Comparison of ENCODE assay signal across 8 cellular contexts in genomic region chr19:52453324-52454094, GRCh38. TPM values are rescaled to one million over a fixed set of nuclear protein-coding genes. Genes with fewer than 3 reads are reported as not detected.
DNase-seq lines count a peak whose midpoint lies in the region; ATAC-seq and TF ChIP-seq lines count a peak whose summit lies in the region.

TSS of gene ZNF578 (plus strand) at chr19:52453553. CDS start at chr19:52501846, 48,293 bp downstream.

- H3K27ac Mint-ChIP-seq in activated CD4-positive, alpha-beta memory T cell treated with anti-CD3 and anti-CD28 coated beads, Interleukin-2, amount 10 ng/mL, durations not matched to agents 7 days and 5 days = peak within 1 kb of the TSS; percentile 64

- H3K4me1 Mint-ChIP-seq in activated CD4-positive, alpha-beta memory T cell treated with anti-CD3 and anti-CD28 coated beads, Interleukin-2, amount 10 ng/mL, durations not matched to agents 7 days and 5 days = peaks cover 16% of the 10 kb centered on the region

- intact Hi-C loops in dorsolateral prefrontal cortex (cut with DNase I) = loop anchor here in 1 of 2 donors (5.0 kb wide), 1 partner anchor 56 kb away; the partner anchor contains the start of gene ZNF528

- H3K4me3 ChIP-seq in dorsolateral prefrontal cortex = peak within 1 kb of the TSS; percentile 29 to 83 (median 63)
- peak within 1 kb of the TSS; percentile 73 for H3K4me3 ChIP-seq in lung

- ATAC-seq in lung (ENCODE audit: insufficient read depth, low FRiP score) = peak; percentile 47
- no peak for ATAC-seq in HG02884 (IDR thresholded peaks at IDR 0.05; ENCODE audit: unreplicated experiment)
- ATAC-seq in GM21717 (IDR thresholded peaks at IDR 0.05; ENCODE audit: unreplicated experiment) = no peak
- ATAC-seq in GM18511 (IDR thresholded peaks at IDR 0.05; ENCODE audit: unreplicated experiment) = no peak

- CTCF ChIA-PET in activated CD4-positive, alpha-beta memory T cell treated with anti-CD3 and anti-CD28 coated beads, Interleukin-2, amount 10 ng/mL, durations not matched to agents 7 days and 5 days (lab: Charles Lee) = no interaction called here

- no peaks in the 10 kb centered on the region for H3K27me3 Mint-ChIP-seq in activated CD4-positive, alpha-beta memory T cell treated with anti-CD3 and anti-CD28 coated beads, Interleukin-2, amount 10 ng/mL, durations not matched to agents 7 days and 5 days

- H3K4me3 Mint-ChIP-seq in activated CD4-positive, alpha-beta memory T cell treated with anti-CD3 and anti-CD28 coated beads, Interleukin-2, amount 10 ng/mL, durations not matched to agents 7 days and 5 days = peak within 1 kb of the TSS; percentile 69

- peaks cover 7 to 24% of the 10 kb centered on the region in 2 donors for H3K36me3 ChIP-seq in lung (ENCODE audit: control insufficient read depth in 2 of 2, insufficient read depth in 2 of 2, low read length in 2 of 2)

- peaks cover 65% of the 10 kb centered on the region for H3K9me3 Mint-ChIP-seq in activated CD4-positive, alpha-beta memory T cell treated with anti-CD3 and anti-CD28 coated beads, Interleukin-2, amount 10 ng/mL, durations not matched to agents 7 days and 5 days

- H3K27ac ChIP-seq in dorsolateral prefrontal cortex (no peak within 1 kb of the TSS), lung (ENCODE audit: low read depth in 1 of 2, low read length in 1 of 2) (peak within 1 kb of the TSS in 1 of 2 donors; percentile 17)

- no peaks in the 10 kb centered on the region for H3K27me3 ChIP-seq in dorsolateral prefrontal cortex
- H3K27me3 ChIP-seq in lung (ENCODE audit: control insufficient read depth, insufficient read depth) = peaks cover 3% of the 10 kb centered on the region

- peak in 1 of 56 donors; percentile 7 for TF ChIP-seq CTCF in dorsolateral prefrontal cortex (IDR thresholded peaks at IDR 0.05 in 54 of 56, conservative IDR thresholded peaks at IDR 0.05 in 2 of 56; ENCODE audit: low read depth in 1 of 56, partially characterized antibody in 56 of 56)
- TF ChIP-seq CTCF in lung (IDR thresholded peaks at IDR 0.05; ENCODE audit: control extremely low read depth, extremely low read depth) = no peak

- peaks cover 2 to 4% of the 10 kb centered on the region in 2 donors for H3K4me1 ChIP-seq in lung (ENCODE audit: control insufficient read depth in 2 of 2, insufficient read depth in 2 of 2, low read length in 2 of 2)

- 2 to 4% methylated on average over 48 of the region's 48 CpGs for WGBS in lung, 2 donors

- POLR2A ChIA-PET in activated CD4-positive, alpha-beta memory T cell treated with anti-CD3 and anti-CD28 coated beads, Interleukin-2, amount 10 ng/mL, durations not matched to agents 7 days and 5 days (lab: Charles Lee) = no interaction called here

- H3K9me3 ChIP-seq in lung (ENCODE audit: control insufficient read depth in 2 of 2, insufficient read depth in 1 of 2, low read length in 1 of 2) = peaks cover 10 to 53% of the 10 kb centered on the region in 2 donors

- DNase-seq in LHCN-M2 (ENCODE audit: low read depth) = peak; percentile 86
- peak; percentile 76 for DNase-seq in activated CD4-positive, alpha-beta memory T cell treated with anti-CD3 and anti-CD28 coated beads, Interleukin-2, amount 10 ng/mL, durations not matched to agents 7 days and 5 days
- DNase-seq in dorsolateral prefrontal cortex = peak in 9 of 10 donors; percentile 35 to 78 (median 67)
- DNase-seq in lung (ENCODE audit: low spot score) = peak; percentile 75
- DNase-seq in stimulated activated CD4-positive, alpha-beta T cell treated with anti-CD3 and anti-CD28 coated beads, TNF-alpha, amount 100 ng/mL, for 4 hours (ENCODE audit: low read depth in 3 of 3) = peak; percentile 25 to 42 (median 38)

- peaks cover 51% of the 10 kb centered on the region for H3K36me3 Mint-ChIP-seq in activated CD4-positive, alpha-beta memory T cell treated with anti-CD3 and anti-CD28 coated beads, Interleukin-2, amount 10 ng/mL, durations not matched to agents 7 days and 5 days (ENCODE audit: low read depth)

RNA-seq across cellular contexts. Expression of gene ZNF578, which starts in this region (rescaled TPM):
- total RNA-seq in LHCN-M2 (2014; rRNA removed) (2.0 and 5.6 TPM in 2 replicates), dorsolateral prefrontal cortex (1 to 10 TPM; 1.8 to 7.7 (median 3.4) TPM), lung (1 to 10 TPM; 2.5 to 5.2 TPM)
- polyA plus RNA-seq in LHCN-M2 (2012) = 1.6 TPM
- total RNA-seq in activated CD4-positive, alpha-beta memory T cell treated with anti-CD3 and anti-CD28 coated beads, Interleukin-2, amount 10 ng/mL, durations not matched to agents 7 days and 5 days = 1 to 10 TPM in 1 of 2 experiments, under 1 TPM in 1; 0.95 to 1.2 TPM
- polyA plus RNA-seq in lung = under 1 TPM; 0.48 to 0.65 TPM
